ENCODE assay signal across 20 cellular contexts in the genomic region with DNA sequence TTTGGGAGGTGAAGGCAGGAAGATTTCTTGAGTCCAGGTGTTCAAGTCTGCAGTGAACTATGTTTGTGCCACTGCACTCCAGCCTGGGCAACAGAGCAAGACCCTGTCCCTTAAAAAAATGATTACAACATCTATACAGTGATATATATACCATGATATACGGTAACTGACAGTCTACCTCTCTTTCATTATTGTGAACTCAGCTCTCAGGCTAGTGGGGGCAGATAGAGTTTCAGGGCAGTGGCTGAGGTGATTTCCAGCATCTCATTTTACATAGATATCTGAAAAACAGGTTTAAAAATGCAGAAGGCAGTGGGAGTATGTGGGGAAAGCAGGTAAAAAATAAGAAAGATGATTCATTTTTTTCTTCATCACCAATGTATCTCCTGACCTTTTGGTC. TPM values are rescaled to one million over a fixed set of nuclear protein-coding genes. Genes with fewer than 3 reads are reported as not detected.
DNase-seq lines count a peak whose midpoint lies in the region; ATAC-seq, FAIRE-seq and TF ChIP-seq lines count a peak whose summit lies in the region.
"Had no signal": no experiment of that assay in that cellular context is flagged by ENCODE, and none has a peak within 500 bp of the region (broad histone marks: within the 10 kb centered on the region; RNA-seq: fewer than 3 reads in every experiment).

No MANE protein-coding gene starts in this region.

- intact Hi-C loops in esophagus muscularis mucosa (cut with DNase I) = no loop called here

- peak; percentile 30 for DNase-seq in GM10248 (ENCODE audit: extremely low spot score)
- DNase-seq in GM19239 (ENCODE audit: insufficient read length, low spot score) = no peak
- no peak for DNase-seq in islet precursor cell
- no peak for DNase-seq in esophagus muscularis mucosa (ENCODE audit: extremely low spot score)
- no peak for DNase-seq in glomerular visceral epithelial cell (ENCODE audit: extremely low spot score)
- DNase-seq in stimulated activated CD4-positive, alpha-beta T cell treated with anti-CD3 and anti-CD28 coated beads, Interleukin-4, amount 100 ng/mL, for 1 hour = no peak
- DNase-seq: activated CD4-positive, alpha-beta T cell treated with anti-CD3 and anti-CD28 coated beads for 4 hours; activated naive CD4-positive, alpha-beta T cell treated with anti-CD3 and anti-CD28 coated beads for 36 hours; CD4-positive, alpha-beta T cell; DMS79; glutamatergic neuron; immature natural killer cell; KG1; mammary epithelial cell; NCI-H1092 had no signal

- no peaks in the 10 kb centered on the region for H3K4me1 ChIP-seq in esophagus muscularis mucosa

- peak; percentile 48 for FAIRE-seq in GM19239 (lab: Jason Lieb, UNC)
- FAIRE-seq: H1 had no signal

- H3K27ac ChIP-seq in esophagus muscularis mucosa (replicated peaks in 1 of 4) = no peak overlapping the region
- H3K27ac ChIP-seq: coronary artery had no signal

- no peaks in the 10 kb centered on the region for H3K36me3 ChIP-seq in esophagus muscularis mucosa

- no peak overlapping the region for H3K4me3 ChIP-seq in esophagus muscularis mucosa
- H3K4me3 ChIP-seq: coronary artery had no signal

- no peaks in the 10 kb centered on the region for H3K9me3 ChIP-seq in esophagus muscularis mucosa

- no peak for TF ChIP-seq POLR2A in esophagus muscularis mucosa (IDR thresholded peaks at IDR 0.05; ENCODE audit: low read depth)

- no peaks in the 10 kb centered on the region for H3K27me3 ChIP-seq in esophagus muscularis mucosa

- TF ChIP-seq CTCF in GM10248 (IDR thresholded peaks at IDR 0.05; ENCODE audit: control extremely low read depth, extremely low read depth, low read depth, missing control alignments) (no peak), esophagus muscularis mucosa (IDR thresholded peaks at IDR 0.05) (no peak)

- WGBS in esophagus muscularis mucosa = 72% methylated on average over 1 of the region's 1 CpG

- POLR2A ChIA-PET in GM10248 (lab: Yijun Ruan, JAX) = no interaction called here

- ATAC-seq in HG02571 (IDR thresholded peaks at IDR 0.05; ENCODE audit: unreplicated experiment) (peak; percentile 73), HG03460 (IDR thresholded peaks at IDR 0.05; ENCODE audit: unreplicated experiment) (peak; percentile 69)
- ATAC-seq: Panc1 had no signal

- CTCF ChIA-PET in GM10248 (lab: Yijun Ruan, JAX) = no interaction called here

- no peak for TF ChIP-seq EP300 in esophagus muscularis mucosa (IDR thresholded peaks at IDR 0.05)

RNA-seq across cellular contexts. Expression of a gene that starts 8.1 kb away (rescaled TPM):
- total RNA-seq in esophagus muscularis mucosa = 1 to 10 TPM in 3 of 4 donors, under 1 TPM in 1; 0.78 to 4.2 (median 2.4) TPM
- total RNA-seq: activated naive CD4-positive, alpha-beta T cell treated with anti-CD3 and anti-CD28 coated beads for 36 hours; CD4-positive, alpha-beta T cell had no signal
